Comparison of ENCODE assay signal across 20 cellular contexts in the genomic region with DNA sequence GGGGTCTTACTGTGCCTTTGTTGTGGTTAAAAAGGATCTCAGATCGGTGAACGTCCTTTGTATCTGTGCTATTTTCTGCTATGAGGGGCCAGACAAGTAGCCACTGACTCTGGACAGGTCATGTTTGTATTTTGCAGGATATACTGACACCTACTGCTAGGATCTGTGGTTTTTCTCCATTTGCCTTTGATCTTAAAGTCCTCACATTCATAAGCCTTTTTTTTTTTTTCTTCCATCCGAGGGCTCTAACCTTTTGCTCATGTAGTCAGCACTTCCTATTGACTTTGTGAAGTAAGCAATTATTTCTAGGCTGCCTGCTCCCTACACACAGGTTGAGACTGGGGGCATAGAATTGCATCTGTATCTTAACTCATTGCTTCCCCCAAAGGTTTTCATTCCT.
DNase-seq lines count a peak whose midpoint lies in the region; ATAC-seq, FAIRE-seq and TF ChIP-seq lines count a peak whose summit lies in the region.
"Had no signal": no experiment of that assay in that cellular context is flagged by ENCODE, and none has a peak within 500 bp of the region (broad histone marks: within the 10 kb centered on the region; RNA-seq: fewer than 3 reads in every experiment).

No MANE protein-coding gene starts in this region.

- WGBS in mesenchymal stem cell = 43% methylated on average over 3 of the region's 3 CpGs

- peak; percentile 70 for ATAC-seq in WTC11
- ATAC-seq: activated CD8-positive, alpha-beta T cell treated with anti-CD3 and anti-CD28 coated beads for 36 hours; activated T-helper 17 cell treated with anti-CD3 and anti-CD28 coated beads, Interleukin-2, amount 50 U/mL, for 72 hours; K562; sciatic nerve had no signal

- POLR2A ChIA-PET in WTC11 (lab: Charles Lee) = no interaction called here

- no peaks in the 10 kb centered on the region for H3K36me3 Mint-ChIP-seq in WTC11
- H3K36me3 Mint-ChIP-seq: CD4-positive, CD25-positive, alpha-beta regulatory T cell had no signal

- H4K20me1 ChIP-seq in MM.1S (ENCODE audit: insufficient read depth, low read length) = no peaks in the 10 kb centered on the region

- no peak overlapping the region for H3K4ac ChIP-seq in mesenchymal stem cell (ENCODE audit: low read depth in 1 of 2, low read length in 2 of 2)

- no peak overlapping the region for H3K14ac ChIP-seq in mesenchymal stem cell (ENCODE audit: low read length in 2 of 2)

- H3K27me3 Mint-ChIP-seq in WTC11 (ENCODE audit: low read depth) = peaks cover 27% of the 10 kb centered on the region
- H3K27me3 Mint-ChIP-seq: activated CD8-positive, alpha-beta T cell treated with anti-CD3 and anti-CD28 coated beads for 36 hours; activated T-helper 17 cell treated with anti-CD3 and anti-CD28 coated beads, Interleukin-2, amount 50 U/mL, for 72 hours; CD4-positive, CD25-positive, alpha-beta regulatory T cell had no signal

- H3K27ac Mint-ChIP-seq in WTC11 = no peak overlapping the region
- H3K27ac Mint-ChIP-seq: activated CD8-positive, alpha-beta T cell treated with anti-CD3 and anti-CD28 coated beads for 36 hours; activated T-helper 17 cell treated with anti-CD3 and anti-CD28 coated beads, Interleukin-2, amount 50 U/mL, for 72 hours; CD4-positive, CD25-positive, alpha-beta regulatory T cell had no signal

- FAIRE-seq in urothelium cell line (lab: Jason Lieb, UNC) = no peak
- FAIRE-seq: K562 had no signal

- H3K27ac ChIP-seq in MM.1S (ENCODE audit: low read length) (no peak overlapping the region), mesenchymal stem cell (ENCODE audit: low read length, poor library complexity, severe bottlenecking) (no peak overlapping the region)
- H3K27ac ChIP-seq: transverse colon had no signal

- H3K27me3 ChIP-seq in MM.1S (replicated peaks; ENCODE audit: insufficient read depth, low read length) (no peaks in the 10 kb centered on the region), mesenchymal stem cell (ENCODE audit: control insufficient read depth in 1 of 2, insufficient read depth in 1 of 2, low read length in 2 of 2) (no peaks in the 10 kb centered on the region)
- H3K27me3 ChIP-seq: transverse colon had no signal

- H2BK5ac ChIP-seq in mesenchymal stem cell (ENCODE audit: low read depth, low read length, poor library complexity, severe bottlenecking) = no peak overlapping the region

- CTCF ChIA-PET in WTC11 (lab: Charles Lee) = no interaction called here

- H3K9me3 ChIP-seq in MM.1S (replicated peaks; ENCODE audit: insufficient read depth, low read length) (no peaks in the 10 kb centered on the region), mesenchymal stem cell (ENCODE audit: control insufficient read depth, low read length) (no peaks in the 10 kb centered on the region)
- H3K9me3 ChIP-seq: transverse colon had no signal

- H3K9me3 Mint-ChIP-seq in WTC11 = no peaks in the 10 kb centered on the region
- H3K9me3 Mint-ChIP-seq: activated CD8-positive, alpha-beta T cell treated with anti-CD3 and anti-CD28 coated beads for 36 hours; neural crest cell had no signal

- H3K18ac ChIP-seq in mesenchymal stem cell (ENCODE audit: low read depth in 1 of 2, low read length in 2 of 2) = no peak overlapping the region

- H2BK120ac ChIP-seq in mesenchymal stem cell (ENCODE audit: low read depth, low read length) = no peak overlapping the region

- DNase-seq in G401 (ENCODE audit: low spot score) (peak; percentile 46), MM.1S (peak; percentile 56), WTC11 (ENCODE audit: low spot score) (no peak), mesenchymal stem cell (peak; percentile 6), urothelium cell line (ENCODE audit: low spot score) (no peak), middle frontal gyrus (ENCODE audit: extremely low spot score, low spot score) (no peak), GM20000 (ENCODE audit: low spot score) (no peak), NCI-H2171 (lab: John Stamatoyannopoulos, UW) (no peak)
- DNase-seq: activated CD8-positive, alpha-beta T cell treated with anti-CD3 and anti-CD28 coated beads for 36 hours; anterior cingulate cortex; CD4-positive, CD25-positive, alpha-beta regulatory T cell; NCI-H1436 treated with DMSO at 0.1 percent for 48 hours; NCI-H524 treated with DMSO at 0.1 percent for 48 hours; stimulated activated CD4-positive, alpha-beta T cell treated with anti-CD3 and anti-CD28 coated beads, Interleukin-2, amount 100 ng/mL, for 48 hours; transverse colon had no signal

- no peak overlapping the region for H3K4me3 Mint-ChIP-seq in WTC11
- H3K4me3 Mint-ChIP-seq: activated CD8-positive, alpha-beta T cell treated with anti-CD3 and anti-CD28 coated beads for 36 hours; activated T-helper 17 cell treated with anti-CD3 and anti-CD28 coated beads, Interleukin-2, amount 50 U/mL, for 72 hours; CD4-positive, CD25-positive, alpha-beta regulatory T cell; neural crest cell had no signal

- peaks cover 3% of the 10 kb centered on the region for H3K4me1 Mint-ChIP-seq in WTC11
- H3K4me1 Mint-ChIP-seq: activated T-helper 17 cell treated with anti-CD3 and anti-CD28 coated beads, Interleukin-2, amount 50 U/mL, for 72 hours; CD4-positive, CD25-positive, alpha-beta regulatory T cell had no signal

- H3K4me3 ChIP-seq in MM.1S (ENCODE audit: low read length) (no peak overlapping the region; the same call in 1 of the 2 replicates), mesenchymal stem cell (ENCODE audit: insufficient read depth in 1 of 2, low read depth in 1 of 2, low read length in 2 of 2) (no peak overlapping the region)
- H3K4me3 ChIP-seq: K562, lung, transverse colon had no signal

- no peak overlapping the region for H3K23ac ChIP-seq in mesenchymal stem cell (ENCODE audit: low read length in 2 of 2)

- H3K79me1 ChIP-seq in mesenchymal stem cell (replicated peaks; ENCODE audit: low read length, poor library complexity, severe bottlenecking) = no peaks in the 10 kb centered on the region

- TF ChIP-seq CTCF in MM.1S (IDR thresholded peaks at IDR 0.05; ENCODE audit: low read length) (peak; percentile 12; the same call in 1 of the 2 replicates), WTC11 (IDR thresholded peaks at IDR 0.05) (no peak), GM20000 (IDR thresholded peaks at IDR 0.05; ENCODE audit: extremely low read depth, missing control alignments) (no peak)

- no peak overlapping the region for H2BK12ac ChIP-seq in mesenchymal stem cell (ENCODE audit: low read length in 2 of 2)

- no peaks in the 10 kb centered on the region for H3K79me2 ChIP-seq in MM.1S (ENCODE audit: low read length)

- no peaks in the 10 kb centered on the region for H3F3A ChIP-seq in MM.1S (ENCODE audit: insufficient read depth, low read length)

- no peaks in the 10 kb centered on the region for H3K36me3 ChIP-seq in MM.1S (replicated peaks; ENCODE audit: insufficient read depth, low read length)
- H3K36me3 ChIP-seq in mesenchymal stem cell (ENCODE audit: control insufficient read depth in 1 of 2, insufficient read depth in 2 of 2, low read depth in 1 of 2, low read length in 2 of 2) = no peaks in the 10 kb centered on the region
- H3K36me3 ChIP-seq: transverse colon had no signal

- peak overlapping the region; percentile 37 for H3K4me2 ChIP-seq in MM.1S (ENCODE audit: low read depth, low read length)
- H3K4me2 ChIP-seq in mesenchymal stem cell (ENCODE audit: low read length, poor library complexity, severe bottlenecking) = no peak overlapping the region

- H3K9ac ChIP-seq in MM.1S (ENCODE audit: low read length) (no peak overlapping the region), mesenchymal stem cell (ENCODE audit: low read length) (no peak overlapping the region)

- H2AK5ac ChIP-seq in mesenchymal stem cell (ENCODE audit: low read length, severe bottlenecking) = no peak overlapping the region

- no peaks in the 10 kb centered on the region for H3K4me1 ChIP-seq in MM.1S (ENCODE audit: low read length)
- H3K4me1 ChIP-seq in mesenchymal stem cell (ENCODE audit: control insufficient read depth, insufficient read depth, low read depth, low read length) = no peaks in the 10 kb centered on the region
- H3K4me1 ChIP-seq: transverse colon had no signal

- H4K8ac ChIP-seq in mesenchymal stem cell (ENCODE audit: low read length) = no peak overlapping the region

- no peak overlapping the region for H2BK15ac ChIP-seq in mesenchymal stem cell (ENCODE audit: low read depth, poor library complexity, severe bottlenecking)

- H3K9me2 ChIP-seq in MM.1S (replicated peaks; ENCODE audit: insufficient read depth, low read length) = no peaks in the 10 kb centered on the region

- H4K91ac ChIP-seq in mesenchymal stem cell (ENCODE audit: low read length) = no peak overlapping the region

- in situ Hi-C loops in G401 (cut with HindIII; ENCODE audit: low sequenced_read_pairs) = no loop called here

- H2AFZ ChIP-seq in MM.1S (ENCODE audit: low read length) = 0 out of 2 replicates have a peak overlapping the region, but pooled peaks have one; percentile 31
- H2AFZ ChIP-seq in mesenchymal stem cell (ENCODE audit: low read depth, low read length) = no peak overlapping the region

TF ChIP-seq in WTC11, 78 proteins besides CTCF, POLR2A, EP300 and RAD21 (continues in another document):
- TF ChIP-seq ZNF396 (CRISPR knock-in tag; IDR thresholded peaks at IDR 0.05; ENCODE audit: borderline replicate concordance) (no peak), FOXP4 (CRISPR knock-in tag; IDR thresholded peaks at IDR 0.05) (no peak)
- TF ChIP-seq, protein P1, sequence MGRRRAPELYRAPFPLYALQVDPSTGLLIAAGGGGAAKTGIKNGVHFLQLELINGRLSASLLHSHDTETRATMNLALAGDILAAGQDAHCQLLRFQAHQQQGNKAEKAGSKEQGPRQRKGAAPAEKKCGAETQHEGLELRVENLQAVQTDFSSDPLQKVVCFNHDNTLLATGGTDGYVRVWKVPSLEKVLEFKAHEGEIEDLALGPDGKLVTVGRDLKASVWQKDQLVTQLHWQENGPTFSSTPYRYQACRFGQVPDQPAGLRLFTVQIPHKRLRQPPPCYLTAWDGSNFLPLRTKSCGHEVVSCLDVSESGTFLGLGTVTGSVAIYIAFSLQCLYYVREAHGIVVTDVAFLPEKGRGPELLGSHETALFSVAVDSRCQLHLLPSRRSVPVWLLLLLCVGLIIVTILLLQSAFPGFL (CRISPR knock-in tag; IDR thresholded peaks at IDR 0.05; ENCODE audit: borderline replicate concordance) = no peak

Comparison
In these comparisons a context has a peak if more than half of its experiments do, and no peak if none do; other contexts are left out.
1. DNase-seq: peak in G401 (single experiment), MM.1S (single experiment) and mesenchymal stem cell (single experiment); none in WTC11 (single experiment), urothelium cell line (single experiment), middle frontal gyrus (single experiment), GM20000 (single experiment) and NCI-H2171 (single experiment).